1 cellular context compared by ENCODE assay signal in the genomic region with DNA sequence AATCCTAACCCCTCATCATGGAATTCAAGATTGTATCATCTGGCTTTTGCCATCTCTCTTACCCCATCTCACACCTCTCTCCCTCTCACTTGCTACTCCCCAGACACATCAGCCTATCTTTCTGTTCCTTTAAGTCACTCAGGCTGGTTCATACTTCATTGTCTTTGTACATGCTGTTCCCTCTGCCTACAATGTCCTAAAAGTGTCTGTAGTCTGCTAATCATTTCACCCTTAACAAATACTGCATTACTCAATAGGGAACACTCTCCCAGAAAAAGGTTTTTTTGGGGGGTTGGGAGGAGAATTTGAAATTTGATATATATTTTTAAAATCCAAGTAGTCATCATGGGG.
TF ChIP-seq lines count a peak whose summit lies in the region.

No MANE protein-coding gene starts in this region.

TF ChIP-seq in A549, 52 proteins besides CTCF, POLR2A, EP300 and RAD21 (continued from another document):
- TF ChIP-seq, protein P1, sequence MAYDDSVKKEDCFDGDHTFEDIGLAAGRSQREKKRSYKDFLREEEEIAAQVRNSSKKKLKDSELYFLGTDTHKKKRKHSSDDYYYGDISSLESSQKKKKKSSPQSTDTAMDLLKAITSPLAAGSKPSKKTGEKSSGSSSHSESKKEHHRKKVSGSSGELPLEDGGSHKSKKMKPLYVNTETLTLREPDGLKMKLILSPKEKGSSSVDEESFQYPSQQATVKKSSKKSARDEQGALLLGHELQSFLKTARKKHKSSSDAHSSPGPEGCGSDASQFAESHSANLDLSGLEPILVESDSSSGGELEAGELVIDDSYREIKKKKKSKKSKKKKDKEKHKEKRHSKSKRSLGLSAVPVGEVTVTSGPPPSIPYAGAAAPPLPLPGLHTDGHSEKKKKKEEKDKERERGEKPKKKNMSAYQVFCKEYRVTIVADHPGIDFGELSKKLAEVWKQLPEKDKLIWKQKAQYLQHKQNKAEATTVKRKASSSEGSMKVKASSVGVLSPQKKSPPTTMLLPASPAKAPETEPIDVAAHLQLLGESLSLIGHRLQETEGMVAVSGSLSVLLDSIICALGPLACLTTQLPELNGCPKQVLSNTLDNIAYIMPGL (CRISPR knock-in tag; IDR thresholded peaks at IDR 0.05; ENCODE audit: borderline replicate concordance), result no peak
- TF ChIP-seq MAFK (IDR thresholded peaks at IDR 0.05; ENCODE audit: partially characterized antibody), result no peak
